In genomic region chr1:202056644-202057334, GRCh38 we compare ENCODE assay signal across 10 cellular contexts. TPM values are rescaled to one million over a fixed set of nuclear protein-coding genes. Genes with fewer than 3 reads are reported as not detected.
DNase-seq lines count a peak whose midpoint lies in the region; ATAC-seq and TF ChIP-seq lines count a peak whose summit lies in the region.
"Had no signal": no experiment of that assay in that cellular context is flagged by ENCODE, and none has a peak within 500 bp of the region (broad histone marks: within the 10 kb centered on the region; RNA-seq: fewer than 3 reads in every experiment).

No MANE protein-coding gene starts in this region.

- H3K4me3 ChIP-seq in body of pancreas (no peak overlapping the region), muscle layer of duodenum (ENCODE audit: low read depth in 1 of 2, low read length in 2 of 2) (no peak overlapping the region), osteoblast (ENCODE audit: insufficient read depth, low read length) (no peak overlapping the region)

- intact Hi-C loops in body of pancreas (cut with DNase I) = no loop called here

- WGBS in body of pancreas, 2 donors = 29 to 100% methylated on average over 1 to 14 of the region's 17 CpGs

- no peak overlapping the region for H2AFZ ChIP-seq in osteoblast (ENCODE audit: low read length)

- no peak for TF ChIP-seq CTCF in body of pancreas (IDR thresholded peaks at IDR 0.05)
- TF ChIP-seq CTCF in osteoblast (IDR thresholded peaks at IDR 0.05; ENCODE audit: extremely low read depth, low read depth, low read length) = no peak

- H3K27ac ChIP-seq in body of pancreas (peak overlapping the region; percentile 78 to 85 (median 83)), muscle layer of duodenum (ENCODE audit: low read length) (peak overlapping the region; percentile 23), osteoblast (ENCODE audit: low read depth, low read length) (no peak overlapping the region)

- DNase-seq in DMS79 treated with DMSO at 0.1 percent for 48 hours (lab: John Stamatoyannopoulos, UW) (peak; percentile 99), NCI-H2107 (lab: John Stamatoyannopoulos, UW) (peak; percentile 92), body of pancreas (peak; percentile 91 to 96 (median 96)), midbrain (lab: John Stamatoyannopoulos, UW) (no peak), osteoblast (ENCODE audit: insufficient read length, low spot score, missing footprints) (no peak)
- DNase-seq in stimulated activated CD4-positive, alpha-beta T cell treated with anti-CD3 and anti-CD28 coated beads, Interleukin-2, amount 100 ng/mL, for 48 hours = no peak
- DNase-seq: activated CD4-positive, alpha-beta T cell treated with anti-CD3 and anti-CD28 coated beads for 48 hours; hippocampal formation had no signal

- H3K27me3 ChIP-seq in body of pancreas (no peaks in the 10 kb centered on the region), muscle layer of duodenum (ENCODE audit: low read depth, low read length) (no peaks in the 10 kb centered on the region), osteoblast (ENCODE audit: insufficient read depth, low read length) (no peaks in the 10 kb centered on the region)

- no peak for TF ChIP-seq POLR2A in body of pancreas (IDR thresholded peaks at IDR 0.05)

- H3K9me3 ChIP-seq in body of pancreas = no peaks in the 10 kb centered on the region
- H3K9me3 ChIP-seq in muscle layer of duodenum (ENCODE audit: control insufficient read depth in 1 of 2, low read length in 2 of 2) = no peaks in the 10 kb centered on the region
- H3K9me3 ChIP-seq in osteoblast (ENCODE audit: low read depth, low read length) = no peaks in the 10 kb centered on the region

- ATAC-seq in body of pancreas (peak; percentile 97), HG03520 (IDR thresholded peaks at IDR 0.05; ENCODE audit: unreplicated experiment) (no peak)

- H3K36me3 ChIP-seq in body of pancreas (replicated peaks in 1 of 2; ENCODE audit: insufficient read depth in 1 of 2, low read depth in 2 of 2) (no peaks in the 10 kb centered on the region), muscle layer of duodenum (ENCODE audit: control insufficient read depth in 1 of 2, insufficient read depth in 2 of 2, low read length in 2 of 2) (no peaks in the 10 kb centered on the region), osteoblast (ENCODE audit: insufficient read depth, low read length) (no peaks in the 10 kb centered on the region)

- no peak overlapping the region for H3K4me2 ChIP-seq in osteoblast (ENCODE audit: insufficient read depth, low read length)

- no peaks in the 10 kb centered on the region for H4K20me1 ChIP-seq in osteoblast (ENCODE audit: insufficient read depth, low read length)

- peaks cover 29% of the 10 kb centered on the region for H3K4me1 ChIP-seq in body of pancreas
- H3K4me1 ChIP-seq in muscle layer of duodenum (ENCODE audit: control insufficient read depth in 1 of 2, insufficient read depth in 2 of 2, low read length in 2 of 2) = no peaks in the 10 kb centered on the region
- H3K4me1 ChIP-seq in osteoblast (ENCODE audit: insufficient read depth, low read length) = peaks cover 3% of the 10 kb centered on the region

- H3K79me2 ChIP-seq in osteoblast (ENCODE audit: insufficient read depth, low read length) = no peaks in the 10 kb centered on the region

RNA-seq across cellular contexts. Expression of gene ELF3, which starts 46.4 kb away (rescaled TPM):
- total RNA-seq in body of pancreas = 100 to 1,000 TPM in 1 of 2 donors, 10 to 100 TPM in 1; 93.7 to 293 TPM
- under 0.01 TPM in 2 replicates for total RNA-seq in osteoblast

Comparison
In these comparisons a context has a peak if more than half of its experiments do, and no peak if none do; other contexts are left out.
1. DNase-seq: peak in DMS79 treated with DMSO at 0.1 percent for 48 hours (single experiment), NCI-H2107 (single experiment) and body of pancreas (4 of 4); none in stimulated activated CD4-positive, alpha-beta T cell treated with anti-CD3 and anti-CD28 coated beads, Interleukin-2, amount 100 ng/mL, for 48 hours (0 of 2), midbrain (single experiment) and osteoblast (single experiment).
2. RNA of gene ELF3, which starts 46.4 kb away (total RNA-seq): 93.7 to 293 TPM in body of pancreas; under 0.01 TPM in osteoblast; every median in the first group is over 10 times any median in the second.